8 cellular contexts compared by ENCODE assay signal in the genomic region with DNA sequence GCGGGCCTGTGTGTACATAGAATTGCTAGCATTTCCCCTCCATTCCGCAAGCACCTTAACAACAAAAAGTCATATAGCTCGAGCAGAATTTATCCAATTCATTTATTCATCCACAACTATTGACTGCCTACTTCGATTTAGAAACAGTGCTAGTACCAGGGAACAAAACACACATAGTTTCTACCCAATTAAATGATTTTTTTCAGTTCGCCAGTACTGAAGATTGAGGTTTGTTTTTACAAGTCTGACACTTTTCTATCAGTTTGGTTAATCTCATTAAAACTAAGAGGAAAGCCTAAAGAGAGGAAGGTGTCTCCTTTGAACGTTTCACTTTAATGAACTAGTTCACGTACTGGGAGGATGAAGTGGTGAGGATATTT. TPM values are rescaled to one million over a fixed set of nuclear protein-coding genes. Genes with fewer than 3 reads are reported as not detected.
A peak's percentile ranks its signal among the peaks of the same experiment; 100 is the strongest.
DNase-seq lines count a peak whose midpoint lies in the region; ATAC-seq and TF ChIP-seq lines count a peak whose summit lies in the region.

No MANE protein-coding gene starts in this region.

- H2AK5ac ChIP-seq in IMR-90 (ENCODE audit: low read depth, low read length) = no peak overlapping the region

- CTCF ChIA-PET in IMR-90 (lab: Yijun Ruan, JAX) = interaction anchor here (0.6 to 1.2 kb wide), 2 partner anchors 245 to 251 kb away, joined by 3 read pairs; no protein-coding TSS in a partner anchor

- TF ChIP-seq POLR2A in IMR-90 (IDR thresholded peaks at IDR 0.05; ENCODE audit: low read depth, low read length) = no peak

- in situ Hi-C loops in IMR-90 (cut with MboI; ENCODE audit: low sequenced_read_pairs) = no loop called here

- H4K8ac ChIP-seq in IMR-90 (ENCODE audit: low read depth in 2 of 2, low read length in 2 of 2) = peak overlapping the region; percentile 78 to 89; a peak in 3 of 4 replicates

- H2BK15ac ChIP-seq in IMR-90 (ENCODE audit: low read depth, low read length) = no peak overlapping the region

- peak overlapping the region; percentile 61 for H2BK5ac ChIP-seq in IMR-90 (ENCODE audit: low read depth, low read length, poor library complexity, severe bottlenecking)

- peak overlapping the region; percentile 32 for H4K5ac ChIP-seq in IMR-90 (ENCODE audit: low read depth, low read length)

- peaks cover 37 to 44% of the 10 kb centered on the region in 2 experiments for H3K79me1 ChIP-seq in IMR-90 (ENCODE audit: low read depth in 1 of 2, low read length in 2 of 2)

- H3K9me1 ChIP-seq in IMR-90 (ENCODE audit: insufficient read depth, low read length) = no peaks in the 10 kb centered on the region

- BruUV-seq in IMR-90 (replicated peaks; lab: Mats Ljungman, UMichigan) = no TSS peak

- POLR2A ChIA-PET in IMR-90 (lab: Charles Lee; ENCODE audit: unreplicated experiment) = no interaction called here

- H3K4me3 ChIP-seq in AG10803 (ENCODE audit: low read length) (peak overlapping the region; percentile 94), IMR-90 (ENCODE audit: insufficient read depth, low read depth, low read length) (peak overlapping the region; percentile 80), muscle layer of duodenum (ENCODE audit: low read depth in 1 of 2, low read length in 2 of 2) (peak overlapping the region; percentile 95 to 100)

- H2AK9ac ChIP-seq in IMR-90 (replicated peaks; ENCODE audit: low read depth, low read length, poor library complexity) = peak overlapping the region; percentile 42

- no peak overlapping the region for H2BK120ac ChIP-seq in IMR-90 (ENCODE audit: low read depth, low read length)

- peak overlapping the region; percentile 33; the same call in 1 of the 2 replicates for H3K4ac ChIP-seq in IMR-90 (ENCODE audit: low read depth, low read length)

- H3K27ac ChIP-seq in IMR-90 (ENCODE audit: insufficient read depth, low read length) (no peak overlapping the region), muscle layer of duodenum (ENCODE audit: low read length) (peak overlapping the region; percentile 99)

- intact Hi-C loops in IMR-90 (cut with micrococcal nuclease) = loop anchor here (1.0 to 5.0 kb wide), 7 partner anchors 82 to 353 kb away; no protein-coding TSS in a partner anchor

- no peak overlapping the region for H3K23ac ChIP-seq in IMR-90 (ENCODE audit: low read depth, low read length)

- no peaks in the 10 kb centered on the region; the same call in 1 of the 2 replicates for H4K20me1 ChIP-seq in IMR-90 (ENCODE audit: insufficient read depth, low read length)

- H3K56ac ChIP-seq in IMR-90 (ENCODE audit: extremely low read depth, insufficient read depth, low read length) = no peak overlapping the region

- no peak for ATAC-seq in IMR-90 (ENCODE audit: low read depth)
- no peak for ATAC-seq in HG03378 (IDR thresholded peaks at IDR 0.05; ENCODE audit: unreplicated experiment)

- peak overlapping the region; percentile 95 for H2AFZ ChIP-seq in IMR-90 (replicated peaks; ENCODE audit: low read length, poor library complexity)

- whole genome bisulfite sequencing in IMR-90 (ENCODE audit: extremely low coverage in 2 of 2, insufficient read length in 1 of 2), 2 experiments = 0% methylated on average over 2 of the region's 7 CpGs; no CpG with 5 or more reads in 1 of the 2 experiments

- peak overlapping the region; percentile 88 for H3K4me2 ChIP-seq in IMR-90 (ENCODE audit: low read depth, low read length)

- peak overlapping the region; percentile 67; the same call in 1 of the 2 replicates for H3K14ac ChIP-seq in IMR-90 (replicated peaks; ENCODE audit: low read depth, low read length)

- no peaks in the 10 kb centered on the region for H3K27me3 ChIP-seq in IMR-90 (ENCODE audit: control insufficient read depth, insufficient read depth, low read length)
- no peaks in the 10 kb centered on the region for H3K27me3 ChIP-seq in muscle layer of duodenum (ENCODE audit: low read depth, low read length)

- TF ChIP-seq CTCF in AG10803 (conservative IDR thresholded peaks at IDR 0.05; ENCODE audit: low read length) = no peak
- no peak for TF ChIP-seq CTCF in IMR-90 (conservative IDR thresholded peaks at IDR 0.05; ENCODE audit: low read depth, low read length)

- H3K18ac ChIP-seq in IMR-90 (ENCODE audit: low read depth, low read length) = no peak overlapping the region

- H3K9ac ChIP-seq in IMR-90 (ENCODE audit: low read depth, low read length) = peak overlapping the region; percentile 37; the same call in 1 of the 2 replicates

- peak; percentile 8 for DNase-seq in AG10803 (ENCODE audit: low read depth)
- DNase-seq in IMR-90 = no peak
- DNase-seq in cerebellar cortex (ENCODE audit: low spot score) = peak; percentile 31
- DNase-seq in amniotic stem cell (lab: John Stamatoyannopoulos, UW) = no peak
- no peak for DNase-seq in GOT3 (lab: John Stamatoyannopoulos, UW)
- no peak for DNase-seq in retina

- H4K91ac ChIP-seq in IMR-90 (ENCODE audit: insufficient read depth, low read depth, low read length) = no peak overlapping the region

- H3K9me3 ChIP-seq in IMR-90 (ENCODE audit: control insufficient read depth, insufficient read depth, low read length) = no peaks in the 10 kb centered on the region
- no peaks in the 10 kb centered on the region for H3K9me3 ChIP-seq in muscle layer of duodenum (ENCODE audit: control insufficient read depth in 1 of 2, low read length in 2 of 2)

- H3K4me1 ChIP-seq in IMR-90 (ENCODE audit: control insufficient read depth, insufficient read depth, low read length) (no peaks in the 10 kb centered on the region), muscle layer of duodenum (ENCODE audit: control insufficient read depth in 1 of 2, insufficient read depth in 2 of 2, low read length in 2 of 2) (peaks cover 4 to 17% of the 10 kb centered on the region in 2 donors)

- no peak for TF ChIP-seq RAD21 in IMR-90 (IDR thresholded peaks at IDR 0.05; ENCODE audit: low read length)

- H3K36me3 ChIP-seq in IMR-90 (ENCODE audit: control insufficient read depth, insufficient read depth, low read length) = no peaks in the 10 kb centered on the region
- peaks cover 0 to 4% of the 10 kb centered on the region in 2 donors for H3K36me3 ChIP-seq in muscle layer of duodenum (ENCODE audit: control insufficient read depth in 1 of 2, insufficient read depth in 2 of 2, low read length in 2 of 2)

- dilution Hi-C loops in IMR-90 (cut with HindIII; ENCODE audit: low sequenced_read_pairs, unreplicated experiment) = no loop called here

- no peak overlapping the region for H2BK20ac ChIP-seq in IMR-90 (ENCODE audit: low read depth, low read length)

TF ChIP-seq in IMR-90, 13 proteins besides CTCF, POLR2A, EP300 and RAD21:
- TF ChIP-seq CHD1 (IDR thresholded peaks at IDR 0.05; ENCODE audit: low read depth, low read length) = no peak
- no peak for TF ChIP-seq MAZ (IDR thresholded peaks at IDR 0.05; ENCODE audit: borderline replicate concordance, low read depth, low read length)
- TF ChIP-seq RFX5 (IDR thresholded peaks at IDR 0.05; ENCODE audit: low read depth, low read length) = no peak
- no peak for TF ChIP-seq NFE2L2 (IDR thresholded peaks at IDR 0.05; ENCODE audit: low read depth, low read length)
- TF ChIP-seq MAFK (IDR thresholded peaks at IDR 0.05; ENCODE audit: low read depth, low read length) = no peak
- TF ChIP-seq, protein P1, sequence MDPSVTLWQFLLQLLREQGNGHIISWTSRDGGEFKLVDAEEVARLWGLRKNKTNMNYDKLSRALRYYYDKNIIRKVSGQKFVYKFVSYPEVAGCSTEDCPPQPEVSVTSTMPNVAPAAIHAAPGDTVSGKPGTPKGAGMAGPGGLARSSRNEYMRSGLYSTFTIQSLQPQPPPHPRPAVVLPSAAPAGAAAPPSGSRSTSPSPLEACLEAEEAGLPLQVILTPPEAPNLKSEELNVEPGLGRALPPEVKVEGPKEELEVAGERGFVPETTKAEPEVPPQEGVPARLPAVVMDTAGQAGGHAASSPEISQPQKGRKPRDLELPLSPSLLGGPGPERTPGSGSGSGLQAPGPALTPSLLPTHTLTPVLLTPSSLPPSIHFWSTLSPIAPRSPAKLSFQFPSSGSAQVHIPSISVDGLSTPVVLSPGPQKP (IDR thresholded peaks at IDR 0.05; ENCODE audit: borderline replicate concordance, low read depth, low read length) = no peak
- TF ChIP-seq SMC3 (IDR thresholded peaks at IDR 0.05; ENCODE audit: low read depth, low read length) = no peak
- no peak for TF ChIP-seq BHLHE40 (IDR thresholded peaks at IDR 0.05; ENCODE audit: low read depth, low read length)
- no peak for TF ChIP-seq RCOR1 (IDR thresholded peaks at IDR 0.05; ENCODE audit: insufficient replicate concordance, low read length)
- no peak for TF ChIP-seq FOS (IDR thresholded peaks at IDR 0.05; ENCODE audit: low read depth, low read length)
- no peak for TF ChIP-seq CEBPB (IDR thresholded peaks at IDR 0.05; ENCODE audit: low read depth, low read length)
- TF ChIP-seq MXI1 (IDR thresholded peaks at IDR 0.05; ENCODE audit: borderline replicate concordance, low read depth, low read length) = no peak
- TF ChIP-seq, protein P2, sequence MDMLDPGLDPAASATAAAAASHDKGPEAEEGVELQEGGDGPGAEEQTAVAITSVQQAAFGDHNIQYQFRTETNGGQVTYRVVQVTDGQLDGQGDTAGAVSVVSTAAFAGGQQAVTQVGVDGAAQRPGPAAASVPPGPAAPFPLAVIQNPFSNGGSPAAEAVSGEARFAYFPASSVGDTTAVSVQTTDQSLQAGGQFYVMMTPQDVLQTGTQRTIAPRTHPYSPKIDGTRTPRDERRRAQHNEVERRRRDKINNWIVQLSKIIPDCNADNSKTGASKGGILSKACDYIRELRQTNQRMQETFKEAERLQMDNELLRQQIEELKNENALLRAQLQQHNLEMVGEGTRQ (IDR thresholded peaks at IDR 0.05; ENCODE audit: low read depth, low read length) = no peak

RNA-seq across cellular contexts. Expression of a gene that starts 0.6 kb away (rescaled TPM):
- total RNA-seq in IMR-90 (2012; rRNA removed) = 12.7 and 24.2 TPM in 2 replicates
- polyA plus RNA-seq in IMR-90 (2012; rRNA removed) = 17.4 and 23.3 TPM in 2 replicates
- polyA plus RNA-seq in IMR-90 (2012; cell fraction: cytosol; rRNA removed) = 5.1 and 9.3 TPM in 2 replicates
- 4.8 and 25.3 TPM in 2 replicates for polyA plus RNA-seq in IMR-90 (2012; cell fraction: nucleus; rRNA removed; ENCODE audit: low replicate concordance)

RNA-seq across cellular contexts. Expression of a gene that starts 0.6 kb away (rescaled TPM):
- 7.5 and 7.8 TPM in 2 replicates for total RNA-seq in IMR-90 (2012; rRNA removed)
- 7.1 and 7.2 TPM in 2 replicates for polyA plus RNA-seq in IMR-90 (2012; rRNA removed)
- 4.5 and 4.9 TPM in 2 replicates for polyA plus RNA-seq in IMR-90 (2012; cell fraction: cytosol; rRNA removed)
- polyA plus RNA-seq in IMR-90 (2012; cell fraction: nucleus; rRNA removed; ENCODE audit: low replicate concordance) = 9.4 and 11.8 TPM in 2 replicates

Comparison
In these comparisons a context has a peak if more than half of its experiments do, and no peak if none do; other contexts are left out.
1. DNase-seq: peak in AG10803 (single experiment) and cerebellar cortex (single experiment); none in IMR-90 (single experiment), amniotic stem cell (single experiment), GOT3 (single experiment) and retina (single experiment).
2. Peak in every context shown above with its lines, with median percentiles within 50 percentile points of each other: H3K4me3 ChIP-seq.